ENCODE assay signal across 16 cellular contexts in the genomic region with DNA sequence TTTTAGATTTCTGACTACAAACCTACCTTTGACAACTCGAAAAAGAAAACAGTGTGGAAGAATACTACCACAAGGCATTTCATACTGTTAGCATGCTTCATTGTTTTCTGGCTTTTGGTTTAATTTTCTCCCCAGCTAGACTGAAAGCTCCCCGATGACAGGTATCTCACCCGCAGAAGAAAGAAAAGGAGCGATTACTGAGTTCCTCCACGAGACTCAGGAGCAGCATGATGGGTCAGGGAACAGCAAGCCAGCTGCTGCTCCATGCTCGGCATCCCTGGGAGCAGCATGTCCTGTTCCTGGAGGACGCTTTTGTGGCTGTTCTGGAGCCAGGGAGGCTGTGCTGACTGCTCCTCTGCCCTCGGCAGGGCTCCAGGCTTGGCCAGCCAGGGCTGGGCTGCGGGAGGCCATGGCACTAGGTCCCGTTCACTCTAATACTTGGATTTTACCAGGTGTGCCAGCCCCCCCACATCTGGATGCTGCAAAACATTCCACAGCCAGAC.
A peak's percentile ranks its signal among the peaks of the same experiment; 100 is the strongest.
DNase-seq lines count a peak whose midpoint lies in the region; ATAC-seq and TF ChIP-seq lines count a peak whose summit lies in the region.
"Had no signal": no experiment of that assay in that cellular context is flagged by ENCODE, and none has a peak within 500 bp of the region (broad histone marks: within the 10 kb centered on the region; RNA-seq: fewer than 3 reads in every experiment).

No MANE protein-coding gene starts in this region.

- H3K4me3 ChIP-seq in tibial artery (no peak overlapping the region), Peyer's patch (no peak overlapping the region)
- H3K4me3 ChIP-seq: adrenal gland, thyroid gland had no signal

- H3K9me3 Mint-ChIP-seq in activated T-cell treated with anti-CD3 and anti-CD28 coated beads, Interleukin-2, amount 50 U/mL, for 72 hours, result no peaks in the 10 kb centered on the region
- H3K9me3 Mint-ChIP-seq in dendritic cell treated with granulocyte-macrophage colony-stimulating factor and Interleukin-4, amounts not matched to agents 40 ng/mL and 50 ng/mL, for 4 days, result no peaks in the 10 kb centered on the region
- no peaks in the 10 kb centered on the region for H3K9me3 Mint-ChIP-seq in mesothelial cell of epicardium

- no peak overlapping the region for H3K27ac Mint-ChIP-seq in activated T-cell treated with anti-CD3 and anti-CD28 coated beads, Interleukin-2, amount 50 U/mL, for 72 hours
- H3K27ac Mint-ChIP-seq in dendritic cell treated with granulocyte-macrophage colony-stimulating factor and Interleukin-4, amounts not matched to agents 40 ng/mL and 50 ng/mL, for 4 days, result peak overlapping the region; percentile 69
- H3K27ac Mint-ChIP-seq in mesothelial cell of epicardium, result peak overlapping the region; percentile 51

- H3K9me3 ChIP-seq in tibial artery, result no peaks in the 10 kb centered on the region
- H3K9me3 ChIP-seq in Peyer's patch, result no peaks in the 10 kb centered on the region
- H3K9me3 ChIP-seq: adrenal gland, thyroid gland had no signal

- H3K27me3 ChIP-seq in tibial artery (no peaks in the 10 kb centered on the region), Peyer's patch (no peaks in the 10 kb centered on the region)
- H3K27me3 ChIP-seq: adrenal gland, thyroid gland had no signal

- ATAC-seq in activated T-cell treated with anti-CD3 and anti-CD28 coated beads, Interleukin-2, amount 50 U/mL, for 72 hours (replicated peaks in 1 of 2), result no peak
- ATAC-seq in HG03196 (IDR thresholded peaks at IDR 0.05; ENCODE audit: unreplicated experiment) (no peak), esophagus mucosa (no peak)

- peak overlapping the region; percentile 41 to 48 for H3K4me3 Mint-ChIP-seq in activated T-cell treated with anti-CD3 and anti-CD28 coated beads, Interleukin-2, amount 50 U/mL, for 72 hours
- no peak overlapping the region for H3K4me3 Mint-ChIP-seq in dendritic cell treated with granulocyte-macrophage colony-stimulating factor and Interleukin-4, amounts not matched to agents 40 ng/mL and 50 ng/mL, for 4 days
- no peak overlapping the region for H3K4me3 Mint-ChIP-seq in mesothelial cell of epicardium

- H3K36me3 Mint-ChIP-seq in activated T-cell treated with anti-CD3 and anti-CD28 coated beads, Interleukin-2, amount 50 U/mL, for 72 hours (ENCODE audit: insufficient read depth in 2 of 2), result no peaks in the 10 kb centered on the region
- H3K36me3 Mint-ChIP-seq in dendritic cell treated with granulocyte-macrophage colony-stimulating factor and Interleukin-4, amounts not matched to agents 40 ng/mL and 50 ng/mL, for 4 days (ENCODE audit: low read depth), result peaks cover 31% of the 10 kb centered on the region
- peaks cover 2% of the 10 kb centered on the region for H3K36me3 Mint-ChIP-seq in mesothelial cell of epicardium

- H3K4me1 ChIP-seq in tibial artery (peaks cover 0 to 43% (median 36%) of the 10 kb centered on the region in 4 donors), Peyer's patch (peaks cover 0 to 24% (median 0%) of the 10 kb centered on the region in 4 donors)

- no peak for DNase-seq in activated T-cell treated with anti-CD3 and anti-CD28 coated beads, Interleukin-2, amount 50 U/mL, for 72 hours
- no peak for DNase-seq in activated T-cell treated with anti-CD3 and anti-CD28 coated beads for 4 hours
- DNase-seq in mesothelial cell of epicardium (ENCODE audit: low spot score in 2 of 2, unreplicated experiment in 2 of 2), result no peak
- DNase-seq in tibial artery, result peak; percentile 42 to 84
- DNase-seq in Peyer's patch, result no peak
- DNase-seq: activated CD4-positive, CD25-positive, alpha-beta regulatory T cell treated with anti-CD3 and anti-CD28 coated beads, Interleukin-2, amount 50 U/mL, for 72 hours; activated T-cell treated with anti-CD3 and anti-CD28 coated beads, Interleukin-2, amount 50 U/mL, for 1 hour; mammary epithelial cell; NCI-H748 treated with DMSO at 0.1 percent for 48 hours; T-helper 2 cell; thyroid gland had no signal

- TF ChIP-seq CTCF in mesothelial cell of epicardium (IDR thresholded peaks at IDR 0.05; ENCODE audit: unreplicated experiment) (no peak), tibial artery (IDR thresholded peaks at IDR 0.05) (no peak), Peyer's patch (IDR thresholded peaks at IDR 0.05) (no peak)

- TF ChIP-seq POLR2A in Peyer's patch (IDR thresholded peaks at IDR 0.05), result no peak

- intact Hi-C loops in dendritic cell treated with granulocyte-macrophage colony-stimulating factor and Interleukin-4, amounts not matched to agents 40 ng/mL and 50 ng/mL, for 4 days (cut with micrococcal nuclease), result loop anchor here (10.0 kb wide), 1 partner anchor 109 kb away; no protein-coding TSS in a partner anchor
- intact Hi-C loops in tibial artery (cut with DNase I; ENCODE audit: low total_unique reads), result no loop called here

- H3K27ac ChIP-seq in tibial artery (peak overlapping the region; percentile 36 to 61), Peyer's patch (no peak overlapping the region)
- H3K27ac ChIP-seq: adrenal gland, RWPE1, thyroid gland had no signal

- H3K36me3 ChIP-seq in tibial artery, result no peaks in the 10 kb centered on the region
- no peaks in the 10 kb centered on the region for H3K36me3 ChIP-seq in Peyer's patch
- H3K36me3 ChIP-seq: adrenal gland, thyroid gland had no signal

- peaks cover 49% of the 10 kb centered on the region for H3K4me1 Mint-ChIP-seq in activated T-cell treated with anti-CD3 and anti-CD28 coated beads, Interleukin-2, amount 50 U/mL, for 72 hours (ENCODE audit: low read depth)
- peaks cover 66% of the 10 kb centered on the region for H3K4me1 Mint-ChIP-seq in dendritic cell treated with granulocyte-macrophage colony-stimulating factor and Interleukin-4, amounts not matched to agents 40 ng/mL and 50 ng/mL, for 4 days (ENCODE audit: low read depth)
- H3K4me1 Mint-ChIP-seq in mesothelial cell of epicardium, result peaks cover 13% of the 10 kb centered on the region

- H3K27me3 Mint-ChIP-seq in activated T-cell treated with anti-CD3 and anti-CD28 coated beads, Interleukin-2, amount 50 U/mL, for 72 hours (ENCODE audit: low read depth), result no peaks in the 10 kb centered on the region
- H3K27me3 Mint-ChIP-seq in dendritic cell treated with granulocyte-macrophage colony-stimulating factor and Interleukin-4, amounts not matched to agents 40 ng/mL and 50 ng/mL, for 4 days, result no peaks in the 10 kb centered on the region
- H3K27me3 Mint-ChIP-seq in mesothelial cell of epicardium (ENCODE audit: low read depth), result no peaks in the 10 kb centered on the region

Comparison
In these comparisons a context has a peak if more than half of its experiments do, and no peak if none do; other contexts are left out.
1. DNase-seq: peak in tibial artery (2 of 2); none in activated T-cell treated with anti-CD3 and anti-CD28 coated beads, Interleukin-2, amount 50 U/mL, for 72 hours (0 of 2), activated T-cell treated with anti-CD3 and anti-CD28 coated beads for 4 hours (single experiment), mesothelial cell of epicardium (0 of 2) and Peyer's patch (0 of 3).
2. H3K4me3 Mint-ChIP-seq: peak in activated T-cell treated with anti-CD3 and anti-CD28 coated beads, Interleukin-2, amount 50 U/mL, for 72 hours (2 of 2); none in dendritic cell treated with granulocyte-macrophage colony-stimulating factor and Interleukin-4, amounts not matched to agents 40 ng/mL and 50 ng/mL, for 4 days (single experiment) and mesothelial cell of epicardium (single experiment).
3. H3K27ac ChIP-seq: peak in tibial artery (2 of 2); none in Peyer's patch (0 of 4).